Comparison of ENCODE assay signal across 9 cellular contexts in the genomic region with DNA sequence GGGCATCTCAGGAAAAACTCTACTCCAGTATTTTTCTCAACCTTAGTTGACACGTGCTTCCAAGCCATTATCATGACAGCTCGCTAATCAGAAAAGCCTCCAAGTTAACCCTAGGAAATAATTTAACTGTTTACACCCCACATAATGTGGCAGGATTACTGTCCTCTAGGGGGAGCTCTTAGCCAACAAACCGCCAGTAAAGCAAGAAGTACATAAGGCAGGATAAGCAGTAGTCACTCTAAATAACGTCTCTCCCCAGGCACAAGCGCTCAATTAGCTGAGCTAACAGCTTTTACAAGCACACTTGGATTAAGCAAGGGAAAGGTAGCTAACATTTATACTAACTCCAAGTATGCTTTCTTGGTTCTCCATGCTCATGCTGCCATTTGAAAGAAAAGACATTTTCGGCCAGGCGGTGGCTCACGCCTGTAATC. TPM values are rescaled to one million over a fixed set of nuclear protein-coding genes. Genes with fewer than 3 reads are reported as not detected.
DNase-seq lines count a peak whose midpoint lies in the region; ATAC-seq, FAIRE-seq and TF ChIP-seq lines count a peak whose summit lies in the region.
"Had no signal": no experiment of that assay in that cellular context is flagged by ENCODE, and none has a peak within 500 bp of the region (broad histone marks: within the 10 kb centered on the region; RNA-seq: fewer than 3 reads in every experiment).

No MANE protein-coding gene starts in this region.

- CTCF ChIA-PET in SK-N-SH (lab: Yijun Ruan, JAX) (interaction anchor here (0.6 to 4.4 kb wide), 3 partner anchors 165 to 1025 kb away, joined by 3 to 16 read pairs (median 5); no protein-coding TSS in a partner anchor), K562 (lab: Yijun Ruan, JAX; ENCODE audit: low intra/inter-chr PET ratio) (interaction anchor here (0.6 kb wide), 2 partner anchors 50 to 290 kb away, joined by 3 read pairs; no protein-coding TSS in a partner anchor)

- H3K4me3 Mint-ChIP-seq in progenitor cell of endocrine pancreas (ENCODE audit: low read depth), result no peak overlapping the region

- H3K9ac ChIP-seq in SK-N-SH (no peak overlapping the region), K562 (ENCODE audit: insufficient read depth in 1 of 2, low read depth in 2 of 2, low read length in 2 of 2) (no peak overlapping the region)

- no peaks in the 10 kb centered on the region for H3K79me2 ChIP-seq in SK-N-SH (ENCODE audit: insufficient read depth)
- no peaks in the 10 kb centered on the region for H3K79me2 ChIP-seq in K562 (ENCODE audit: control insufficient read depth, insufficient read depth, low read length)

- H3K27me3 ChIP-seq in SK-N-SH (ENCODE audit: insufficient read depth), result peaks cover 55% of the 10 kb centered on the region
- no peaks in the 10 kb centered on the region for H3K27me3 ChIP-seq in K562 (ENCODE audit: control insufficient read depth in 2 of 2, insufficient read depth in 2 of 2, low read length in 2 of 2)

- no peak for TF ChIP-seq EP300 in SK-N-SH (IDR thresholded peaks at IDR 0.05; ENCODE audit: borderline replicate concordance in 1 of 2, low read depth in 1 of 2, low read length in 1 of 2)
- TF ChIP-seq EP300 in K562 (IDR thresholded peaks at IDR 0.05; ENCODE audit: low read length), result no peak

- no peaks in the 10 kb centered on the region for H3K36me3 Mint-ChIP-seq in progenitor cell of endocrine pancreas (ENCODE audit: insufficient read depth)

- no peak for FAIRE-seq in K562 (lab: Jason Lieb, UNC)

- ATAC-seq in SK-N-SH treated with all-trans-retinoic acid at 6 μM for 48 hours (no peak), K562 (peak; percentile 42; the same call in 1 of the 3 replicates), HG02885 (IDR thresholded peaks at IDR 0.05; ENCODE audit: poor library complexity, unreplicated experiment) (no peak), GM18868 (IDR thresholded peaks at IDR 0.05; ENCODE audit: unreplicated experiment) (no peak)

- TF ChIP-seq CTCF in SK-N-SH (IDR thresholded peaks at IDR 0.05), result peak; percentile 68
- peak; percentile 49 to 56 (median 54); a peak in 5 of 6 replicates for TF ChIP-seq CTCF in K562 (IDR thresholded peaks at IDR 0.05 in 2 of 3, conservative IDR thresholded peaks at IDR 0.05 in 1 of 3; ENCODE audit: insufficient read depth in 2 of 3, low read depth in 1 of 3, low read length in 3 of 3)
- TF ChIP-seq CTCF in progenitor cell of endocrine pancreas (IDR thresholded peaks at IDR 0.05; ENCODE audit: unreplicated experiment), result peak; percentile 66

- no peaks in the 10 kb centered on the region; a peak in 1 of 4 replicates for H3K4me1 ChIP-seq in SK-N-SH (ENCODE audit: control insufficient read depth in 1 of 2, insufficient read depth in 2 of 2, low read depth in 1 of 2, low read length in 1 of 2)
- no peaks in the 10 kb centered on the region; a peak in 1 of 5 replicates for H3K4me1 ChIP-seq in K562 (replicated peaks in 1 of 2; ENCODE audit: control insufficient read depth in 2 of 2, insufficient read depth in 2 of 2, low read length in 2 of 2)

- no peak for TF ChIP-seq POLR2A in K562 (conservative IDR thresholded peaks at IDR 0.05)

- peaks cover 7% of the 10 kb centered on the region for H3F3A ChIP-seq in SK-N-SH (replicated peaks; ENCODE audit: insufficient read depth)

- H3K9me3 Mint-ChIP-seq in progenitor cell of endocrine pancreas (ENCODE audit: low read depth), result no peaks in the 10 kb centered on the region

- H3K9me3 ChIP-seq in SK-N-SH, result no peaks in the 10 kb centered on the region
- H3K9me3 ChIP-seq in K562 (replicated peaks; ENCODE audit: control insufficient read depth, insufficient read depth, low read depth, low read length), result no peaks in the 10 kb centered on the region

- no peak overlapping the region for H3K27ac ChIP-seq in SK-N-SH (ENCODE audit: low read depth in 2 of 2, low read length in 1 of 2)
- H3K27ac ChIP-seq in K562 (ENCODE audit: extremely low read depth, low read depth, low read length), result no peak overlapping the region

- H3K9me2 ChIP-seq in SK-N-SH, result no peaks in the 10 kb centered on the region

- TF ChIP-seq RAD21 in SK-N-SH (IDR thresholded peaks at IDR 0.05; ENCODE audit: low read length) (peak; percentile 27; the same call in 1 of the 2 replicates), K562 (CRISPR knock-in tag; conservative IDR thresholded peaks at IDR 0.05 in 1 of 2, IDR thresholded peaks at IDR 0.05 in 1 of 2) (peak; percentile 53 to 74)

- H3K4me2 ChIP-seq in SK-N-SH (no peak overlapping the region), K562 (ENCODE audit: insufficient read depth, low read length) (no peak overlapping the region)

- intact Hi-C loops in K562 (cut with micrococcal nuclease), result loop anchor here (1.0 to 10.0 kb wide), 2 partner anchors 24 to 162 kb away; no protein-coding TSS in a partner anchor

- POLR2A ChIA-PET in SK-N-SH (lab: Yijun Ruan, JAX) (no interaction called here), K562 (lab: Yijun Ruan, JAX) (no interaction called here)

- H3K27ac Mint-ChIP-seq in progenitor cell of endocrine pancreas, result no peak overlapping the region

- no peaks in the 10 kb centered on the region for H3K36me3 ChIP-seq in SK-N-SH (replicated peaks in 1 of 2; ENCODE audit: control insufficient read depth in 1 of 2, insufficient read depth in 2 of 2, low read length in 1 of 2)
- H3K36me3 ChIP-seq in K562 (ENCODE audit: control insufficient read depth, insufficient read depth, low read length), result no peaks in the 10 kb centered on the region

- no peaks in the 10 kb centered on the region for H3K9me1 ChIP-seq in K562 (ENCODE audit: control insufficient read depth, insufficient read depth, low read length)

- H2AFZ ChIP-seq in SK-N-SH (ENCODE audit: low read depth) (no peak overlapping the region), K562 (ENCODE audit: low read depth, low read length) (no peak overlapping the region)

- H3K27me3 Mint-ChIP-seq in progenitor cell of endocrine pancreas, result peaks cover 8% of the 10 kb centered on the region

- H3K4me3 ChIP-seq in SK-N-SH (ENCODE audit: low read depth in 2 of 2, low read length in 1 of 2) (no peak overlapping the region), K562 (no peak overlapping the region)

- no TSS peak for BruUV-seq in K562 (replicated peaks; lab: Mats Ljungman, UMichigan)

- no peak for DNase-seq in SK-N-SH
- peak; percentile 82 for DNase-seq in NAMALWA (ENCODE audit: low spot score)
- peak in 1 of 4 experiments; percentile 58 for DNase-seq in K562 (ENCODE audit: extremely low read depth in 1 of 4, low spot score in 3 of 4)
- no peak for DNase-seq in progenitor cell of endocrine pancreas (ENCODE audit: low spot score, unreplicated experiment)
- DNase-seq in activated gamma-delta T cell treated with Interleukin-2 at 50 U/mL for 16 hours, result no peak
- DNase-seq: NCI-H2029 treated with DMSO at 0.1 percent for 48 hours had no signal

- H4K20me1 ChIP-seq in SK-N-SH (ENCODE audit: insufficient read depth) (no peaks in the 10 kb centered on the region), K562 (replicated peaks; ENCODE audit: control insufficient read depth, insufficient read depth, low read length) (no peaks in the 10 kb centered on the region)

- in situ Hi-C loops in K562 (cut with MboI), result no loop called here

- WGBS in SK-N-SH (ENCODE audit: low lambda C conversion rate), result 13% methylated on average over 8 of the region's 8 CpGs
- WGBS in K562 (ENCODE audit: insufficient coverage, low coverage, missing lambda C conversion rate), result 25% methylated on average over 8 of the region's 8 CpGs

- peaks cover 6% of the 10 kb centered on the region for H3K4me1 Mint-ChIP-seq in progenitor cell of endocrine pancreas (ENCODE audit: low read depth)

RNA-seq across cellular contexts. Expression of a gene that starts 22.8 kb away (rescaled TPM):
- polyA plus RNA-seq in SK-N-SH (2012; rRNA removed) (not detected in 2 replicates), K562 (2011; rRNA removed) (not detected in 2 replicates), K562 (2014; fragmentation: Illumina TruSeq; extraction: Trizol) (not detected in 2 replicates), K562 (2014; fragmentation: Nextera tagmentation; extraction: Ambion mirVana) (not detected), K562 (2014; rRNA removed) (not detected in 2 replicates)
- not detected in 2 replicates for polyA plus RNA-seq in SK-N-SH (2012; cell fraction: cytosol; rRNA removed)
- not detected in 2 replicates for polyA plus RNA-seq in SK-N-SH (2012; cell fraction: nucleus; rRNA removed)
- total RNA-seq in K562 (2011; cell fraction: chromatin; rRNA removed; ENCODE audit: low replicate concordance), result not detected in 2 replicates
- not detected in 2 replicates for total RNA-seq in K562 (2011; cell fraction: nucleolus; rRNA removed)
- not detected in 2 replicates for total RNA-seq in K562 (2011; cell fraction: nucleoplasm; rRNA removed)
- total RNA-seq in K562 (2014; rRNA removed) (not detected in 2 replicates), K562 (2014; rRNA removed; fragmentation: Illumina TruSeq; extraction: Trizol) (not detected in 2 replicates), K562 (2015; rRNA removed; fragmentation: Illumina TruSeq; extraction: Trizol) (not detected in 2 replicates), K562 (2021) (not detected in 2 replicates), progenitor cell of endocrine pancreas (not detected in 2 replicates)
- polyA plus RNA-seq in K562 (2011; cell fraction: cytosol; rRNA removed), result not detected in 2 replicates
- polyA plus RNA-seq in K562 (2011; cell fraction: nucleus; rRNA removed), result not detected in 2 replicates
- not detected in 2 replicates for polyA plus RNA-seq in K562 (2012)
- not detected in 2 replicates for polyA minus RNA-seq in K562 (2011; rRNA and poly(A)+ RNA removed)
- not detected in 2 replicates for polyA minus RNA-seq in K562 (2011; cell fraction: cytosol; rRNA and poly(A)+ RNA removed)
- polyA minus RNA-seq in K562 (2011; cell fraction: nucleus; rRNA and poly(A)+ RNA removed), result not detected in 2 replicates

RNA-seq across cellular contexts. Expression of a gene that starts 52.7 kb away (rescaled TPM):
- polyA plus RNA-seq in SK-N-SH (2012; rRNA removed), result not detected in 2 replicates
- polyA plus RNA-seq in SK-N-SH (2012; cell fraction: cytosol; rRNA removed), result not detected in 2 replicates
- not detected in 2 replicates for polyA plus RNA-seq in SK-N-SH (2012; cell fraction: nucleus; rRNA removed)
- not detected in 2 replicates for total RNA-seq in K562 (2011; cell fraction: chromatin; rRNA removed; ENCODE audit: low replicate concordance)
- total RNA-seq in K562 (2011; cell fraction: nucleolus; rRNA removed), result not detected in 2 replicates
- not detected in 2 replicates for total RNA-seq in K562 (2011; cell fraction: nucleoplasm; rRNA removed)
- not detected in 2 replicates for total RNA-seq in K562 (2014; rRNA removed)
- not detected in 2 replicates for total RNA-seq in K562 (2014; rRNA removed; fragmentation: Illumina TruSeq; extraction: Trizol)
- total RNA-seq in K562 (2015; rRNA removed; fragmentation: Illumina TruSeq; extraction: Trizol), result not detected in 2 replicates
- not detected in 2 replicates for total RNA-seq in K562 (2021)
- polyA plus RNA-seq in K562 (2011; rRNA removed), result 0.05 TPM in 1 of 2 replicates, not detected in the other
- polyA plus RNA-seq in K562 (2011; cell fraction: cytosol; rRNA removed), result not detected in 2 replicates
- not detected in 2 replicates for polyA plus RNA-seq in K562 (2011; cell fraction: nucleus; rRNA removed)
- polyA plus RNA-seq in K562 (2012), result not detected in 2 replicates
- polyA plus RNA-seq in K562 (2014; fragmentation: Illumina TruSeq; extraction: Trizol), result not detected in 2 replicates
- not detected for polyA plus RNA-seq in K562 (2014; fragmentation: Nextera tagmentation; extraction: Ambion mirVana)
- polyA plus RNA-seq in K562 (2014; rRNA removed), result not detected in 2 replicates
- not detected in 2 replicates for polyA minus RNA-seq in K562 (2011; rRNA and poly(A)+ RNA removed)
- polyA minus RNA-seq in K562 (2011; cell fraction: cytosol; rRNA and poly(A)+ RNA removed), result not detected in 2 replicates
- not detected in 2 replicates for polyA minus RNA-seq in K562 (2011; cell fraction: nucleus; rRNA and poly(A)+ RNA removed)
- total RNA-seq in progenitor cell of endocrine pancreas, result not detected in 2 replicates
